19 cellular contexts compared by ENCODE assay signal in genomic region chr15:63018639-63019038, GRCh38. TPM values are rescaled to one million over a fixed set of nuclear protein-coding genes. Genes with fewer than 3 reads are reported as not detected.
DNase-seq lines count a peak whose midpoint lies in the region; ATAC-seq, FAIRE-seq and TF ChIP-seq lines count a peak whose summit lies in the region.
"Had no signal": no experiment of that assay in that cellular context is flagged by ENCODE, and none has a peak within 500 bp of the region (broad histone marks: within the 10 kb centered on the region; RNA-seq: fewer than 3 reads in every experiment).

No MANE protein-coding gene starts in this region.

- H3K27me3 ChIP-seq in colonic mucosa: no peaks in the 10 kb centered on the region
- H3K27me3 ChIP-seq: BLaER1 had no signal

- no peak overlapping the region for H3K4me3 ChIP-seq in astrocyte of the spinal cord (ENCODE audit: low read depth, low read length)
- H3K4me3 ChIP-seq in fibroblast of the aortic adventitia (ENCODE audit: low read depth, low read length): no peak overlapping the region
- H3K4me3 ChIP-seq in colonic mucosa: no peak overlapping the region
- H3K4me3 ChIP-seq: BLaER1, lung had no signal

- no peak overlapping the region for H3K9ac ChIP-seq in colonic mucosa (ENCODE audit: low read depth in 2 of 2, low read length in 2 of 2)
- H3K9ac ChIP-seq: BLaER1 had no signal

- H3K9me3 Mint-ChIP-seq in natural killer cell: no peaks in the 10 kb centered on the region

- no peak overlapping the region for H3K4me3 Mint-ChIP-seq in natural killer cell
- H3K4me3 Mint-ChIP-seq: naive thymus-derived CD4-positive, alpha-beta T cell had no signal

- no peaks in the 10 kb centered on the region for H3K27me3 Mint-ChIP-seq in natural killer cell (ENCODE audit: low read depth in 2 of 2)

- intact Hi-C loops in colonic mucosa (cut with DNase I): no loop called here
- intact Hi-C loops in natural killer cell (cut with micrococcal nuclease): no loop called here
- intact Hi-C loops in left ventricle myocardium superior (cut with micrococcal nuclease): no loop called here

- no peak for ATAC-seq in natural killer cell
- ATAC-seq in left ventricle myocardium superior: no peak
- ATAC-seq: naive thymus-derived CD4-positive, alpha-beta T cell; Panc1 had no signal

- H3K27ac ChIP-seq in colonic mucosa: no peak overlapping the region
- H3K27ac ChIP-seq: BLaER1 had no signal

- no peaks in the 10 kb centered on the region for H3K4me1 ChIP-seq in colonic mucosa
- H3K4me1 ChIP-seq: BLaER1 had no signal

- in situ Hi-C loops in astrocyte of the spinal cord (cut with HindIII; ENCODE audit: low sequenced_read_pairs): no loop called here

- H3K9me3 ChIP-seq in colonic mucosa: no peaks in the 10 kb centered on the region
- H3K9me3 ChIP-seq: BLaER1 had no signal

- TF ChIP-seq CTCF in astrocyte of the spinal cord (IDR thresholded peaks at IDR 0.05; ENCODE audit: low read depth, low read length): no peak
- TF ChIP-seq CTCF in fibroblast of the aortic adventitia (IDR thresholded peaks at IDR 0.05; ENCODE audit: insufficient read depth, low read length): no peak
- TF ChIP-seq CTCF in colonic mucosa (IDR thresholded peaks at IDR 0.05): no peak
- no peak for TF ChIP-seq CTCF in natural killer cell (IDR thresholded peaks at IDR 0.05)

- H3K27ac Mint-ChIP-seq in natural killer cell: no peak overlapping the region

- no peaks in the 10 kb centered on the region for H3K4me1 Mint-ChIP-seq in natural killer cell

- peak; percentile 79 for DNase-seq in LHCN-M2 (ENCODE audit: low read depth)
- peak; percentile 59 for DNase-seq in astrocyte of the spinal cord (ENCODE audit: low read depth, low spot score)
- peak; percentile 78 for DNase-seq in fibroblast of the aortic adventitia (ENCODE audit: low read depth)
- DNase-seq in urothelium cell line (ENCODE audit: low spot score): no peak
- DNase-seq in colonic mucosa: no peak
- DNase-seq in natural killer cell: no peak
- DNase-seq in left ventricle myocardium superior: no peak
- DNase-seq: anterior cingulate cortex; cortex of kidney; DMS 273 treated with DMSO at 0.1 percent for 48 hours; head of caudate nucleus; naive thymus-derived CD4-positive, alpha-beta T cell; NCI-H1436; NCI-H82; stimulated activated CD4-positive, alpha-beta T cell treated with anti-CD3 and anti-CD28 coated beads, Interleukin-4, amount 100 ng/mL, for 1 hour had no signal

- no peaks in the 10 kb centered on the region for H3K36me3 Mint-ChIP-seq in natural killer cell
- H3K36me3 Mint-ChIP-seq: naive thymus-derived CD4-positive, alpha-beta T cell had no signal

- no peaks in the 10 kb centered on the region for H3K36me3 ChIP-seq in colonic mucosa
- H3K36me3 ChIP-seq: BLaER1 had no signal

- FAIRE-seq in urothelium cell line (lab: Jason Lieb, UNC): peak; percentile 52
- FAIRE-seq: TTC549 had no signal

RNA-seq across cellular contexts. Expression of gene TPM1, which starts 23.9 kb away (rescaled TPM):
- total RNA-seq in LHCN-M2 (2014; rRNA removed) (192 and 202 TPM in 2 replicates), fibroblast of the aortic adventitia (ENCODE audit: low replicate concordance) (261 and 746 TPM in 2 replicates), colonic mucosa (100 to 1,000 TPM; 423 to 769 TPM), natural killer cell (10 to 100 TPM; 21.5 to 33.0 (median 25.6) TPM), left ventricle myocardium superior (14,056 TPM)
- polyA plus RNA-seq in LHCN-M2 (2012): 1,083 TPM

Comparison
In these comparisons a context has a peak if more than half of its experiments do, and no peak if none do; other contexts are left out.
1. DNase-seq: peak in LHCN-M2 (single experiment), astrocyte of the spinal cord (single experiment) and fibroblast of the aortic adventitia (single experiment); none in urothelium cell line (single experiment), colonic mucosa (single experiment), natural killer cell (single experiment) and left ventricle myocardium superior (single experiment).
2. RNA of gene TPM1, which starts 23.9 kb away (total RNA-seq): 14,056 TPM in left ventricle myocardium superior (single experiment); 423 to 769 TPM in colonic mucosa, 261 to 746 TPM in fibroblast of the aortic adventitia, 192 to 202 TPM in LHCN-M2 and 21.5 to 33.0 TPM in natural killer cell; every median in the first group is over 10 times any median in the second.